Comparison of ENCODE assay signal across 1 cellular context in genomic region chr7:2232766-2233520, GRCh38.
TF ChIP-seq lines count a peak whose summit lies in the region.

Gene MAD1L1 (minus strand): TSS chr7:2232945. CDS start chr7:2230133, 2,812 bp downstream.

TF ChIP-seq in K562, 482 proteins besides CTCF, POLR2A, EP300 and RAD21 (continued from another document and continues in another):
- TF ChIP-seq PHF20 (IDR thresholded peaks at IDR 0.05; ENCODE audit: partially characterized antibody) (no peak), ZNF644 (tag; IDR thresholded peaks at IDR 0.05; ENCODE audit: low read depth) (no peak), ZNF609 (CRISPR knock-in tag; IDR thresholded peaks at IDR 0.05; ENCODE audit: borderline replicate concordance) (peak; percentile 52; the same call in 1 of the 2 replicates), ZNF174 (CRISPR knock-in tag; IDR thresholded peaks at IDR 0.05) (no peak), NBN (IDR thresholded peaks at IDR 0.05; ENCODE audit: low read depth) (0 out of 2 replicates have a peak, but pooled peaks have one; percentile 21), RHOXF2B (CRISPR knock-in tag; conservative IDR thresholded peaks at IDR 0.05) (no peak), NCOA2 (IDR thresholded peaks at IDR 0.05; ENCODE audit: partially characterized antibody in 2 of 2) (no peak), JUND (IDR thresholded peaks at IDR 0.05; ENCODE audit: borderline replicate concordance, low read depth, low read length) (peak; percentile 26; the same call in 1 of the 2 replicates), JUND (tag; IDR thresholded peaks at IDR 0.05; ENCODE audit: borderline replicate concordance, low read depth, low read length) (no peak; the same call in 2 of the 3 replicates), CEBPG (CRISPR knock-in tag; IDR thresholded peaks at IDR 0.05) (no peak), CEBPG (tag; conservative IDR thresholded peaks at IDR 0.05 in 1 of 2, IDR thresholded peaks at IDR 0.05 in 1 of 2) (no peak), ZNF212 (CRISPR knock-in tag; IDR thresholded peaks at IDR 0.05) (no peak), NFE2L1 (tag; IDR thresholded peaks at IDR 0.05; ENCODE audit: borderline replicate concordance, low read depth) (no peak), ARHGAP35 (IDR thresholded peaks at IDR 0.05; ENCODE audit: partially characterized antibody) (peak; percentile 95), SP2 (IDR thresholded peaks at IDR 0.05; ENCODE audit: extremely low read depth, low read depth, low read length, poor library complexity, severe bottlenecking) (no peak), GATAD2A (IDR thresholded peaks at IDR 0.05) (no peak), GABPB1 (CRISPR knock-in tag; IDR thresholded peaks at IDR 0.05) (peak; percentile 69; the same call in 1 of the 2 replicates), ZNF592 (IDR thresholded peaks at IDR 0.05) (no peak), NR3C1 (CRISPR knock-in tag; IDR thresholded peaks at IDR 0.05) (no peak), ZBTB2 (IDR thresholded peaks at IDR 0.05) (peak; percentile 80), ARID2 (IDR thresholded peaks at IDR 0.05) (no peak), HEY1 (CRISPR knock-in tag; IDR thresholded peaks at IDR 0.05; ENCODE audit: borderline replicate concordance) (no peak), TCFL5 (CRISPR knock-in tag; conservative IDR thresholded peaks at IDR 0.05) (no peak), ELF4 (CRISPR knock-in tag; IDR thresholded peaks at IDR 0.05) (no peak), FOXJ2 (tag; IDR thresholded peaks at IDR 0.05) (no peak), NR4A1 (CRISPR knock-in tag; IDR thresholded peaks at IDR 0.05) (no peak), NR4A1 (tag; IDR thresholded peaks at IDR 0.05) (no peak), NONO (IDR thresholded peaks at IDR 0.05; ENCODE audit: low read depth in 2 of 2, low read length in 1 of 2) (peak; percentile 75 to 89; a peak in 3 of 4 replicates), MED1 (CRISPR knock-in tag; IDR thresholded peaks at IDR 0.05; ENCODE audit: borderline replicate concordance) (no peak), ZFX (CRISPR knock-in tag; IDR thresholded peaks at IDR 0.05) (peak; percentile 43), ELK3 (CRISPR knock-in tag; IDR thresholded peaks at IDR 0.05) (no peak), STAT6 (CRISPR knock-in tag; IDR thresholded peaks at IDR 0.05) (peak; percentile 92; the same call in 1 of the 2 replicates), U2AF1 (optimal IDR thresholded peaks at IDR 0.05; ENCODE audit: low read depth, low read length) (no peak), GTF2A2 (tag; IDR thresholded peaks at IDR 0.05) (no peak), JUNB (CRISPR knock-in tag; conservative IDR thresholded peaks at IDR 0.05) (no peak), PHF8 (IDR thresholded peaks at IDR 0.05; ENCODE audit: borderline replicate concordance, low read length) (peak; percentile 69; the same call in 1 of the 2 replicates), TEAD4 (IDR thresholded peaks at IDR 0.05; ENCODE audit: low read length) (peak; percentile 6; the same call in 1 of the 2 replicates), TEAD4 (CRISPR knock-in tag; IDR thresholded peaks at IDR 0.05; ENCODE audit: borderline replicate concordance) (no peak), GABPB2 (CRISPR knock-in tag; conservative IDR thresholded peaks at IDR 0.05) (no peak), STAG1 (CRISPR knock-in tag; IDR thresholded peaks at IDR 0.05; ENCODE audit: borderline replicate concordance) (no peak), PPARD (CRISPR knock-in tag; IDR thresholded peaks at IDR 0.05) (no peak), MYC (IDR thresholded peaks at IDR 0.05; ENCODE audit: low read depth, low read length) (no peak), MYC (CRISPR knock-in tag; IDR thresholded peaks at IDR 0.05; ENCODE audit: borderline replicate concordance, low read depth) (peak; percentile 64; the same call in 1 of the 2 replicates), NCOA6 (IDR thresholded peaks at IDR 0.05) (no peak), SMAD1 (IDR thresholded peaks at IDR 0.05; ENCODE audit: low read depth, low read length, partially characterized antibody) (no peak), HDAC3 (IDR thresholded peaks at IDR 0.05; ENCODE audit: borderline replicate concordance, partially characterized antibody) (no peak), SMARCA5 (IDR thresholded peaks at IDR 0.05) (no peak), ZNF75A (CRISPR knock-in tag; IDR thresholded peaks at IDR 0.05) (no peak), CHAMP1 (IDR thresholded peaks at IDR 0.05) (no peak), LEF1 (IDR thresholded peaks at IDR 0.05) (no peak), MLX (CRISPR knock-in tag; conservative IDR thresholded peaks at IDR 0.05) (no peak)
